9 cellular contexts compared by ENCODE assay signal in genomic region chr2:8872821-8873432, GRCh38. TPM values are rescaled to one million over a fixed set of nuclear protein-coding genes. Genes with fewer than 3 reads are reported as not detected.
DNase-seq lines count a peak whose midpoint lies in the region; ATAC-seq and TF ChIP-seq lines count a peak whose summit lies in the region.
"Had no signal": no experiment of that assay in that cellular context is flagged by ENCODE, and none has a peak within 500 bp of the region (broad histone marks: within the 10 kb centered on the region; RNA-seq: fewer than 3 reads in every experiment).

No MANE protein-coding gene starts in this region.

- ATAC-seq in esophagus mucosa, result peak; percentile 55
- ATAC-seq in GM19328 (IDR thresholded peaks at IDR 0.05; ENCODE audit: unreplicated experiment), result no peak
- no peak for ATAC-seq in HG03460 (IDR thresholded peaks at IDR 0.05; ENCODE audit: unreplicated experiment)

- no TSS peak for BruUV-seq in OCI-LY7 (replicated peaks; lab: Mats Ljungman, UMichigan)

- CTCF ChIA-PET in OCI-LY7 (lab: Charles Lee; ENCODE audit: unreplicated experiment), result interaction anchor here (0.6 kb wide), 1 partner anchor 9 kb away, joined by 3 read pairs; no protein-coding TSS in a partner anchor

- no peak overlapping the region for H3K4me3 ChIP-seq in OCI-LY7 (ENCODE audit: low read depth, low read length, poor library complexity, severe bottlenecking)
- H3K4me3 ChIP-seq: skin epidermis had no signal

- H3K9me3 ChIP-seq in OCI-LY7 (ENCODE audit: low read length), result no peaks in the 10 kb centered on the region

- DNase-seq in EL (peak; percentile 54), KG1 (lab: John Stamatoyannopoulos, UW) (peak; percentile 7), OCI-LY7 (ENCODE audit: low spot score) (peak; percentile 55), pons (ENCODE audit: low spot score) (peak; percentile 79), 8988T (no peak)

- no peaks in the 10 kb centered on the region for H3K36me3 ChIP-seq in OCI-LY7 (ENCODE audit: insufficient read depth, low read length)

- H3K9me2 ChIP-seq in OCI-LY7 (ENCODE audit: insufficient read depth, low read length), result no peaks in the 10 kb centered on the region

- no peak overlapping the region for H3K4me2 ChIP-seq in OCI-LY7 (ENCODE audit: low read length)

- peaks cover 11% of the 10 kb centered on the region for H3K4me1 ChIP-seq in OCI-LY7 (ENCODE audit: insufficient read depth, low read length, poor library complexity, severe bottlenecking)

- no peak overlapping the region for H2AFZ ChIP-seq in OCI-LY7 (ENCODE audit: low read length)

- TF ChIP-seq CTCF in OCI-LY7 (conservative IDR thresholded peaks at IDR 0.05; ENCODE audit: low read length), result peak; percentile 92

- intact Hi-C loops in OCI-LY7 (cut with micrococcal nuclease; ENCODE audit: unreplicated experiment), result loop anchor here (1.0 to 5.0 kb wide), 3 partner anchors 31 to 269 kb away; no protein-coding TSS in a partner anchor

- no peak overlapping the region for H3K27ac ChIP-seq in OCI-LY7 (ENCODE audit: low read depth, low read length, poor library complexity, severe bottlenecking)
- H3K27ac ChIP-seq: skin epidermis had no signal

- H3K79me2 ChIP-seq in OCI-LY7 (ENCODE audit: insufficient read depth, low read depth, low read length), result no peaks in the 10 kb centered on the region

- POLR2A ChIA-PET in OCI-LY7 (lab: Charles Lee), result interaction anchor here (0.7 kb wide), 1 partner anchor 829 kb away, joined by 5 read pairs; no protein-coding TSS in a partner anchor

- H4K20me1 ChIP-seq in OCI-LY7 (ENCODE audit: insufficient read depth, low read length), result no peaks in the 10 kb centered on the region

RNA-seq across cellular contexts. Expression of gene KIDINS220, which starts 35.5 kb away (rescaled TPM):
- total RNA-seq in OCI-LY7 (2014; rRNA removed; shearing (Covaris generic)), result 29.1 and 33.7 TPM in 2 replicates
- total RNA-seq in OCI-LY7 (2022), result 31.8 and 32.3 TPM in 2 replicates
- 22.6 TPM for total RNA-seq in esophagus mucosa
